ENCODE assay signal across 12 cellular contexts in genomic region chr4:11426716-11427115, GRCh38. TPM values are rescaled to one million over a fixed set of nuclear protein-coding genes. Genes with fewer than 3 reads are reported as not detected.
DNase-seq lines count a peak whose midpoint lies in the region; ATAC-seq and TF ChIP-seq lines count a peak whose summit lies in the region.
"Had no signal": no experiment of that assay in that cellular context is flagged by ENCODE, and none has a peak within 500 bp of the region (broad histone marks: within the 10 kb centered on the region; RNA-seq: fewer than 3 reads in every experiment).

No MANE protein-coding gene starts in this region.

- H4K8ac ChIP-seq in mesenchymal stem cell (ENCODE audit: low read length) = no peak overlapping the region

- peaks cover 15% of the 10 kb centered on the region for H3K79me1 ChIP-seq in mesenchymal stem cell (replicated peaks; ENCODE audit: low read length, poor library complexity, severe bottlenecking)

- no peak overlapping the region for H3K23ac ChIP-seq in mesenchymal stem cell (ENCODE audit: low read length in 2 of 2)

- DNase-seq in NCI-H748 (lab: John Stamatoyannopoulos, UW; ENCODE audit: unreplicated experiment) (peak; percentile 18), NCI-H748 treated with DMSO at 0.1 percent for 48 hours (lab: John Stamatoyannopoulos, UW) (no peak), cerebellar cortex (ENCODE audit: low spot score) (peak; percentile 64), mesenchymal stem cell (peak; percentile 9), thoracic aorta (ENCODE audit: low spot score) (no peak), mucosa of gallbladder (ENCODE audit: low spot score) (no peak), NCI-H69 (lab: John Stamatoyannopoulos, UW) (no peak)
- DNase-seq in activated CD4-positive, alpha-beta T cell treated with anti-CD3 and anti-CD28 coated beads for 4 hours = no peak
- DNase-seq: activated CD8-positive, alpha-beta memory T cell treated with anti-CD3 and anti-CD28 coated beads for 24 hours; amniotic stem cell; NCI-H1092 treated with DMSO at 0.1 percent for 48 hours had no signal

- no peaks in the 10 kb centered on the region for H3K9me3 ChIP-seq in mesenchymal stem cell (ENCODE audit: control insufficient read depth, low read length)
- no peaks in the 10 kb centered on the region for H3K9me3 ChIP-seq in thoracic aorta
- H3K9me3 ChIP-seq: A549 had no signal

- H2BK5ac ChIP-seq in mesenchymal stem cell (ENCODE audit: low read depth, low read length, poor library complexity, severe bottlenecking) = no peak overlapping the region

- WGBS in mesenchymal stem cell = 18% methylated on average over 10 of the region's 10 CpGs

- H2BK15ac ChIP-seq in mesenchymal stem cell (ENCODE audit: low read depth, poor library complexity, severe bottlenecking) = no peak overlapping the region

- H3K4me3 ChIP-seq in mesenchymal stem cell (ENCODE audit: insufficient read depth in 1 of 2, low read depth in 1 of 2, low read length in 2 of 2) (no peak overlapping the region), thoracic aorta (peak overlapping the region; percentile 78)
- H3K4me3 ChIP-seq: A549 had no signal

- H3K4me2 ChIP-seq in mesenchymal stem cell (ENCODE audit: low read length, poor library complexity, severe bottlenecking) = peak overlapping the region; percentile 98
- H3K4me2 ChIP-seq: A549 had no signal

- TF ChIP-seq CTCF in thoracic aorta (IDR thresholded peaks at IDR 0.05) = no peak

- ATAC-seq in thoracic aorta (ENCODE audit: insufficient number of reproducible peaks, low FRiP score, low read depth) = no peak
- ATAC-seq: A549 had no signal

- no peak overlapping the region for H2BK120ac ChIP-seq in mesenchymal stem cell (ENCODE audit: low read depth, low read length)

- H3K18ac ChIP-seq in mesenchymal stem cell (ENCODE audit: low read depth in 1 of 2, low read length in 2 of 2) = no peak overlapping the region

- peaks cover 16% of the 10 kb centered on the region for H3K4me1 ChIP-seq in mesenchymal stem cell (ENCODE audit: control insufficient read depth, insufficient read depth, low read depth, low read length)
- H3K4me1 ChIP-seq in thoracic aorta (ENCODE audit: control insufficient read depth in 1 of 2, low read depth in 2 of 2) = peaks cover 9 to 42% of the 10 kb centered on the region in 2 donors
- H3K4me1 ChIP-seq: A549 had no signal

- H4K91ac ChIP-seq in mesenchymal stem cell (ENCODE audit: low read length) = no peak overlapping the region

- H2BK12ac ChIP-seq in mesenchymal stem cell (ENCODE audit: low read length in 2 of 2) = no peak overlapping the region

- no peak overlapping the region for H3K9ac ChIP-seq in mesenchymal stem cell (ENCODE audit: low read length)

- H3K36me3 ChIP-seq in mesenchymal stem cell (ENCODE audit: control insufficient read depth in 1 of 2, insufficient read depth in 2 of 2, low read depth in 1 of 2, low read length in 2 of 2) (no peaks in the 10 kb centered on the region), thoracic aorta (no peaks in the 10 kb centered on the region)

- H3K27ac ChIP-seq in mesenchymal stem cell (ENCODE audit: low read length, poor library complexity, severe bottlenecking) (no peak overlapping the region), thoracic aorta (no peak overlapping the region)
- H3K27ac ChIP-seq: A549 had no signal

- H3K27me3 ChIP-seq in mesenchymal stem cell (ENCODE audit: control insufficient read depth in 1 of 2, insufficient read depth in 1 of 2, low read length in 2 of 2) = peaks cover 9 to 44% of the 10 kb centered on the region in 2 experiments
- H3K27me3 ChIP-seq in thoracic aorta (replicated peaks; ENCODE audit: insufficient read depth) = no peaks in the 10 kb centered on the region

- H2AFZ ChIP-seq in mesenchymal stem cell (ENCODE audit: low read depth, low read length) = no peak overlapping the region

- H3K4ac ChIP-seq in mesenchymal stem cell (ENCODE audit: low read depth in 1 of 2, low read length in 2 of 2) = no peak overlapping the region

- H3K14ac ChIP-seq in mesenchymal stem cell (ENCODE audit: low read length in 2 of 2) = no peak overlapping the region

- no peak overlapping the region for H2AK5ac ChIP-seq in mesenchymal stem cell (ENCODE audit: low read length, severe bottlenecking)

RNA-seq across cellular contexts. Expression of gene HS3ST1, which starts 2.0 kb away (rescaled TPM):
- polyA plus RNA-seq in mesenchymal stem cell (2013, experiment 1 of 2) = 0.07 TPM
- polyA plus RNA-seq in mesenchymal stem cell (2013, experiment 2 of 2) = 0.03 TPM
- total RNA-seq in thoracic aorta (1 to 10 TPM in 1 of 2 donors, under 1 TPM in 1; 0.14 to 1.1 TPM), mucosa of gallbladder (41.1 TPM)

Comparison
In these comparisons a context has a peak if more than half of its experiments do, and no peak if none do; other contexts are left out.
1. DNase-seq: peak in NCI-H748 (single experiment), cerebellar cortex (single experiment) and mesenchymal stem cell (single experiment); none in NCI-H748 treated with DMSO at 0.1 percent for 48 hours (single experiment), thoracic aorta (single experiment), activated CD4-positive, alpha-beta T cell treated with anti-CD3 and anti-CD28 coated beads for 4 hours (0 of 2), mucosa of gallbladder (single experiment) and NCI-H69 (single experiment).
2. RNA of gene HS3ST1, which starts 2.0 kb away (total RNA-seq): 41.1 TPM in mucosa of gallbladder (single experiment); 0.14 to 1.1 TPM in thoracic aorta; every median in the first group is over 10 times any median in the second.